In the genomic region with DNA sequence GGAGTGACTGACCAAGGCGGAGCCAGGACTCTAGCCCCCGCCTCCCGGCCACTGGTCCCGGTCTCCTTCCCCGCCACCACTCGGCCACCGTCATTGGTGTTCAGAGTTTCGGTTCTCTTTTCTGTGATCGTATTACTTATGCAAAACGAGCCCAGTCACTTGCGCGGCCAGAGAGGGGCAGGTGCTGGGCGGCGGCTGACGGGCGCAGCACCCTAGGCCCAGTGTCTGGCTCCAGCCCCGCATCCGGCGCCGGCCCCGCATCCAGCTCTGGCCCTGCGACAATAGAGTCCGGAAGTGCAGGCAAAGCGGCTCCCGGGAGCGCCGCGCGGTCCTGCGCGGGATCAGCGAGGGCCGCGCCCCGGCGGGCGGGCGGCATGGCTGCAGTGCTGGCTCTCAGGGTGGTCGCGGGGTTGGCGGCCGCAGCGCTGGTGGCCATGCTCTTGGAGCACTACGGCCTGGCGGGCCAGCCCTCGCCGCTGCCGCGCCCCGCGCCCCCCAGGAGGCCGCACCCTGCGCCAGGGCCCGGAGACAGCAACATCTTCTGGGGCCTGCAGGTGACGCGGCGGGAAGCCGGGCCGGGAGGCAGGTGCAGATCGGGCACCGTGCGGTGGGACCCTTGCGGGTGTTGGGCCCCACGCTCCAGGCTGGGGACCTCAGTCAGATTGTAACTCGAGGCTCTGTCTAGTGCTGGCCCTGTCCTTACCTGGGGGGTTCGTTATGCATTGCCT, we compare ENCODE assay signal across 8 cellular contexts. TPM values are rescaled to one million over a fixed set of nuclear protein-coding genes. Genes with fewer than 3 reads are reported as not detected.
DNase-seq lines count a peak whose midpoint lies in the region; ATAC-seq, FAIRE-seq and TF ChIP-seq lines count a peak whose summit lies in the region.

A gene (plus strand): TSS at position 158 of the 728 bp plus-strand sequence. CDS start 217 bp downstream, at position 375.

- peak within 1 kb of the TSS; percentile 98 for H2AFZ ChIP-seq in keratinocyte (ENCODE audit: control insufficient read depth, low read length)

- CTCF ChIA-PET in A673 (lab: Charles Lee) = no interaction called here

- H3K4me3 ChIP-seq in A673 (ENCODE audit: low read depth, low read length, poor library complexity, severe bottlenecking) (peak within 1 kb of the TSS; percentile 63), keratinocyte (ENCODE audit: control insufficient read depth in 2 of 3, extremely low read depth in 1 of 3, insufficient read depth in 2 of 3, low read depth in 1 of 3, low read length in 3 of 3) (peak within 1 kb of the TSS; percentile 66 to 79 (median 69))

- H3K9ac ChIP-seq in keratinocyte (ENCODE audit: control insufficient read depth, extremely low read depth, insufficient read depth, low read length) = peak within 1 kb of the TSS; percentile 77

- no TSS peak for BruUV-seq in A673 (replicated peaks; lab: Mats Ljungman, UMichigan)

- H3K9me1 ChIP-seq in keratinocyte (ENCODE audit: control insufficient read depth, extremely low read depth, insufficient read depth, low read length) = no peaks in the 10 kb centered on the region

- H3K79me2 ChIP-seq in keratinocyte (ENCODE audit: control insufficient read depth, insufficient read depth, low read length) = no peaks in the 10 kb centered on the region

- no peak for FAIRE-seq in keratinocyte (lab: Jason Lieb, UNC)

- ATAC-seq in GM18517 (IDR thresholded peaks at IDR 0.05; ENCODE audit: unreplicated experiment) (peak; percentile 95), HG02981 (IDR thresholded peaks at IDR 0.05; ENCODE audit: unreplicated experiment) (peak; percentile 88)
- ATAC-seq in activated CD4-positive, CD25-positive, alpha-beta regulatory T cell treated with anti-CD3 and anti-CD28 coated beads, Interleukin-2, amount 50 U/mL, for 24 hours = peak; percentile 85 to 87

- no peaks in the 10 kb centered on the region for H4K20me1 ChIP-seq in keratinocyte (ENCODE audit: control insufficient read depth, extremely low read depth, insufficient read depth, low read length)

- H3K4me2 ChIP-seq in keratinocyte (ENCODE audit: control insufficient read depth, extremely low read depth, insufficient read depth, low read depth, low read length) = peak within 1 kb of the TSS; percentile 94

- H3K4me1 ChIP-seq in A673 (ENCODE audit: insufficient read depth, low read length, poor library complexity, severe bottlenecking) (peaks cover 5% of the 10 kb centered on the region), keratinocyte (ENCODE audit: control insufficient read depth, extremely low read depth, insufficient read depth, low read length) (peaks cover 12% of the 10 kb centered on the region)

- H3K36me3 ChIP-seq in A673 (ENCODE audit: insufficient read depth, low read length, poor library complexity, severe bottlenecking) (no peaks in the 10 kb centered on the region), keratinocyte (ENCODE audit: control insufficient read depth in 2 of 2, extremely low read depth in 1 of 2, insufficient read depth in 2 of 2, low read length in 2 of 2) (peaks cover 4 to 8% of the 10 kb centered on the region in 2 experiments)

- DNase-seq in A673 (ENCODE audit: low spot score) = peak; percentile 49
- DNase-seq in NCI-H2227 treated with DMSO at 0.1 percent for 48 hours (lab: John Stamatoyannopoulos, UW) = peak; percentile 34
- DNase-seq in cerebellar nuclear complex (lab: John Stamatoyannopoulos, UW) = peak; percentile 10 to 73
- no peak for DNase-seq in keratinocyte (ENCODE audit: low read depth, low spot score)
- peak; percentile 42 to 58 (median 46) for DNase-seq in stimulated activated CD4-positive, alpha-beta T cell treated with anti-CD3 and anti-CD28 coated beads, Interleukin-12 subunit alpha, Interleukin-12 subunit beta, amount 100 ng/mL, for 48 hours (ENCODE audit: low read depth in 2 of 3, low spot score in 1 of 3)

- H3K27me3 ChIP-seq in A673 (replicated peaks; ENCODE audit: insufficient read depth, low read depth, low read length, poor library complexity) = peaks cover 20% of the 10 kb centered on the region
- no peaks in the 10 kb centered on the region for H3K27me3 ChIP-seq in keratinocyte (ENCODE audit: control insufficient read depth, extremely low read depth, insufficient read depth, low read length)

- H3K9me3 ChIP-seq in A673 (ENCODE audit: low read depth, low read length, poor library complexity, severe bottlenecking) (peaks cover 14% of the 10 kb centered on the region), keratinocyte (ENCODE audit: control insufficient read depth, low read depth, low read length) (no peaks in the 10 kb centered on the region)

- dilution Hi-C loops in keratinocyte (cut with MboI; ENCODE audit: extremely low pct_ligation_motif_present, low sequenced_read_pairs) = no loop called here

- intact Hi-C loops in A673 (cut with micrococcal nuclease; ENCODE audit: unreplicated experiment) = no loop called here

- POLR2A ChIA-PET in A673 (lab: Charles Lee; ENCODE audit: low non-redundant PET) = no interaction called here

- TF ChIP-seq CTCF in A673 (conservative IDR thresholded peaks at IDR 0.05; ENCODE audit: low read depth, low read length) (no peak), keratinocyte (optimal IDR thresholded peaks at IDR 0.05 in 1 of 3, IDR thresholded peaks at IDR 0.05 in 1 of 3, conservative IDR thresholded peaks at IDR 0.05 in 1 of 3; ENCODE audit: extremely low read depth in 1 of 3, insufficient read depth in 2 of 3, low read length in 3 of 3) (no peak)

- H3K27ac ChIP-seq in A673 (ENCODE audit: low read depth, low read length, poor library complexity, severe bottlenecking) (no peak within 1 kb of the TSS), keratinocyte (ENCODE audit: control insufficient read depth, insufficient read depth, low read length) (peak within 1 kb of the TSS; percentile 53)

RNA-seq across cellular contexts. Expression of the gene that starts here (rescaled TPM):
- 2.8 and 5.4 TPM in 2 replicates for total RNA-seq in A673 (2021)
- polyA plus RNA-seq in keratinocyte = 4.5 to 5.5 TPM (median 4.6 TPM) in 3 replicates
- polyA plus RNA-seq in keratinocyte (2011; ENCODE audit: low read depth) = 6.7 TPM
- 3.0 and 5.0 TPM in 2 replicates for polyA plus RNA-seq in keratinocyte (2011; cell fraction: cytosol; rRNA removed)
- 8.3 and 10.2 TPM in 2 replicates for polyA plus RNA-seq in keratinocyte (2011; cell fraction: nucleus; rRNA removed)
- 3.7 and 8.4 TPM in 2 replicates for polyA plus RNA-seq in keratinocyte (2012; ENCODE audit: low replicate concordance)
- polyA minus RNA-seq in keratinocyte = 2.6 to 6.1 TPM (median 2.7 TPM) in 3 replicates
- polyA minus RNA-seq in keratinocyte (2011; cell fraction: cytosol; rRNA and poly(A)+ RNA removed) = 3.8 TPM
- polyA minus RNA-seq in keratinocyte (2011; cell fraction: nucleus; rRNA and poly(A)+ RNA removed) = 2.6 and 8.6 TPM in 2 replicates
